Comparison of ENCODE assay signal across 8 cellular contexts in the genomic region with DNA sequence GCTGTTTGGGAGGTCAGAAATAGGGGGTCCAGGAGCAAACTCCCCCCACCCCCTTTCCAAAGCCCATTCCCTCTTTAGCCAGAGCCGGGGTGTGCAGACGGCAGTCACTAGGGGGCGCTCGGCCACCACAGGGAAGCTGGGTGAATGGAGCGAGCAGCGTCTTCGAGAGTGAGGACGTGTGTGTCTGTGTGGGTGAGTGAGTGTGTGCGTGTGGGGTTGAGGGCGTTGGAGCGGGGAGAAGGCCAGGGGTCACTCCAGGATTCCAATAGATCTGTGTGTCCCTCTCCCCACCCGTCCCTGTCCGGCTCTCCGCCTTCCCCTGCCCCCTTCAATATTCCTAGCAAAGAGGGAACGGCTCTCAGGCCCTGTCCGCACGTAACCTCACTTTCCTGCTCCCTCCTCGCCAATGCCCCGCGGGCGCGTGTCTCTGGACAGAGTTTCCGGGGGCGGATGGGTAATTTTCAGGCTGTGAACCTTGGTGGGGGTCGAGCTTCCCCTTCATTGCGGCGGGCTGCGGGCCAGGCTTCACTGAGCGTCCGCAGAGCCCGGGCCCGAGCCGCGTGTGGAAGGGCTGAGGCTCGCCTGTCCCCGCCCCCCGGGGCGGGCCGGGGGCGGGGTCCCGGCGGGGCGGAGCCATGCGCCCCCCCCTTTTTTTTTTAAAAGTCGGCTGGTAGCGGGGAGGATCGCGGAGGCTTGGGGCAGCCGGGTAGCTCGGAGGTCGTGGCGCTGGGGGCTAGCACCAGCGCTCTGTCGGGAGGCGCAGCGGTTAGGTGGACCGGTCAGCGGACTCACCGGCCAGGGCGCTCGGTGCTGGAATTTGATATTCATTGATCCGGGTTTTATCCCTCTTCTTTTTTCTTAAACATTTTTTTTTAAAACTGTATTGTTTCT. TPM values are rescaled to one million over a fixed set of nuclear protein-coding genes. Genes with fewer than 3 reads are reported as not detected.
A peak's percentile ranks its signal among the peaks of the same experiment; 100 is the strongest.
DNase-seq lines count a peak whose midpoint lies in the region; ATAC-seq and TF ChIP-seq lines count a peak whose summit lies in the region.

A gene (plus strand): TSS at position 686 of the 891 bp plus-strand sequence.

- peaks cover 2% of the 10 kb centered on the region for H3K27me3 ChIP-seq in kidney epithelial cell (ENCODE audit: control insufficient read depth, insufficient read depth, low read length)

- no peaks in the 10 kb centered on the region for H3K36me3 ChIP-seq in kidney epithelial cell (ENCODE audit: control insufficient read depth, insufficient read depth, low read length)

- TF ChIP-seq CTCF in AG09319 (IDR thresholded peaks at IDR 0.05; ENCODE audit: low read depth, low read length) (peak; percentile 100), kidney epithelial cell (IDR thresholded peaks at IDR 0.05; ENCODE audit: insufficient read depth, low read length, poor library complexity, severe bottlenecking) (peak; percentile 99)

- peak within 1 kb of the TSS; percentile 88 for H3K4me3 ChIP-seq in kidney epithelial cell (ENCODE audit: low read depth, low read length)

- peak; percentile 83 for DNase-seq in AG09319 (ENCODE audit: extremely low read depth, low read depth)
- peak; percentile 84 to 88 for DNase-seq in NCI-H446 (lab: John Stamatoyannopoulos, UW)
- DNase-seq in activated CD4-positive, CD25-positive, alpha-beta regulatory T cell treated with anti-CD3 and anti-CD28 coated beads, Interleukin-2, amount 50 U/mL, for 72 hours = peak; percentile 91
- DNase-seq in cerebellar cortex (ENCODE audit: low spot score) = peak; percentile 88
- peak; percentile 71 for DNase-seq in kidney epithelial cell (ENCODE audit: low read depth)
- DNase-seq in stimulated activated CD4-positive, alpha-beta T cell treated with anti-CD3 and anti-CD28 coated beads, Interleukin-1b, Interleukin-23, amount 100 ng/mL, for 1 hour (ENCODE audit: low read depth in 2 of 2) = peak; percentile 74 to 88

- TF ChIP-seq POLR2A in GM18951 (IDR thresholded peaks at IDR 0.05; ENCODE audit: extremely low read depth, insufficient read depth, insufficient read length) = peak; percentile 83

- in situ Hi-C loops in GM18951 (cut with MboI; ENCODE audit: low sequenced_read_pairs, unreplicated experiment) = loop anchor here (10.0 kb wide), 1 partner anchor 305 kb away; no protein-coding TSS in a partner anchor

- peak; percentile 51 for ATAC-seq in HG03280 (IDR thresholded peaks at IDR 0.05; ENCODE audit: unreplicated experiment)

RNA-seq across cellular contexts. Expression of the gene that starts here (rescaled TPM):
- 236 and 264 TPM in 2 replicates for total RNA-seq in kidney epithelial cell

Comparison
In these comparisons a context has a peak if more than half of its experiments do, and no peak if none do; other contexts are left out.
1. Peak in every context shown above with its lines: DNase-seq, ATAC-seq and H3K4me3 ChIP-seq.